In genomic region chr1:170707959-170708666, GRCh38 we compare ENCODE assay signal across 9 cellular contexts. TPM values are rescaled to one million over a fixed set of nuclear protein-coding genes. Genes with fewer than 3 reads are reported as not detected.
DNase-seq lines count a peak whose midpoint lies in the region; ATAC-seq, FAIRE-seq and TF ChIP-seq lines count a peak whose summit lies in the region.
"Had no signal": no experiment of that assay in that cellular context is flagged by ENCODE, and none has a peak within 500 bp of the region (broad histone marks: within the 10 kb centered on the region; RNA-seq: fewer than 3 reads in every experiment).

No MANE protein-coding gene starts in this region.

- H3K9ac ChIP-seq in PC-3 (ENCODE audit: low read length), result peak overlapping the region; percentile 16; the same call in 1 of the 2 replicates

- H4K20me1 ChIP-seq in PC-3 (ENCODE audit: low read length), result no peaks in the 10 kb centered on the region

- H2AFZ ChIP-seq in PC-3 (ENCODE audit: low read length), result no peak overlapping the region

- no peak overlapping the region for H3K4me3 Mint-ChIP-seq in effector memory CD8-positive, alpha-beta T cell

- POLR2A ChIA-PET in PC-3 (lab: Charles Lee; ENCODE audit: unreplicated experiment), result no interaction called here

- no peaks in the 10 kb centered on the region for H3K9me3 ChIP-seq in PC-3 (ENCODE audit: low read length)
- H3K9me3 ChIP-seq in esophagus squamous epithelium, result no peaks in the 10 kb centered on the region
- no peaks in the 10 kb centered on the region for H3K9me3 ChIP-seq in pancreas

- peaks cover 14% of the 10 kb centered on the region for H3F3A ChIP-seq in PC-3 (ENCODE audit: low read length, unreplicated experiment)

- peak; percentile 85 for ATAC-seq in PC-3
- ATAC-seq in pancreas, result peak in 3 of 4 donors; percentile 37 to 72 (median 64)
- ATAC-seq in effector memory CD8-positive, alpha-beta T cell (replicated peaks), result no peak
- no peak for ATAC-seq in GM18861 (IDR thresholded peaks at IDR 0.05; ENCODE audit: unreplicated experiment)

- H3K27ac ChIP-seq in PC-3 (ENCODE audit: low read length) (peak overlapping the region; percentile 92), esophagus squamous epithelium (peak overlapping the region in 3 of 4 donors; percentile 56 to 67 (median 56)), pancreas (peak overlapping the region in 1 of 4 donors; percentile 7)

- H3K4me2 ChIP-seq in PC-3 (ENCODE audit: low read length), result peak overlapping the region; percentile 46

- no peak for TF ChIP-seq POLR2A in esophagus squamous epithelium (IDR thresholded peaks at IDR 0.05)

- intact Hi-C loops in PC-3 (cut with micrococcal nuclease) (no loop called here), esophagus squamous epithelium (cut with DNase I) (no loop called here), pancreas (cut with DNase I) (no loop called here)

- no TSS peak for BruUV-seq in PC-3 (replicated peaks; lab: Mats Ljungman, UMichigan)

- H3K9me2 ChIP-seq in PC-3 (replicated peaks; ENCODE audit: low read length), result no peaks in the 10 kb centered on the region

- CTCF ChIA-PET in PC-3 (lab: Charles Lee), result no interaction called here

- TF ChIP-seq CTCF in PC-3 (conservative IDR thresholded peaks at IDR 0.05; ENCODE audit: low read depth, low read length) (no peak), esophagus squamous epithelium (IDR thresholded peaks at IDR 0.05) (no peak), pancreas (IDR thresholded peaks at IDR 0.05) (no peak)

- no peak overlapping the region for H3K4me3 ChIP-seq in PC-3 (ENCODE audit: low read length)
- no peak overlapping the region for H3K4me3 ChIP-seq in esophagus squamous epithelium
- H3K4me3 ChIP-seq in pancreas, result no peak overlapping the region

- H3K27me3 ChIP-seq in PC-3 (ENCODE audit: low read length), result no peaks in the 10 kb centered on the region
- no peaks in the 10 kb centered on the region for H3K27me3 ChIP-seq in esophagus squamous epithelium
- no peaks in the 10 kb centered on the region for H3K27me3 ChIP-seq in pancreas

- WGBS in esophagus squamous epithelium, 2 donors, result 19 to 29% methylated on average over 5 of the region's 5 CpGs
- WGBS in pancreas, 2 donors, result 71 to 75% methylated on average over 5 of the region's 5 CpGs

- no peaks in the 10 kb centered on the region for H3K36me3 Mint-ChIP-seq in effector memory CD8-positive, alpha-beta T cell (ENCODE audit: insufficient read depth)

- no peaks in the 10 kb centered on the region for H3K79me2 ChIP-seq in PC-3 (ENCODE audit: low read length)

- FAIRE-seq in pancreas (lab: Jason Lieb, UNC), result no peak

- H3K4me1 ChIP-seq in PC-3 (ENCODE audit: insufficient read depth, low read length), result peaks cover 41% of the 10 kb centered on the region
- peaks cover 0 to 19% (median 7%) of the 10 kb centered on the region in 3 donors for H3K4me1 ChIP-seq in esophagus squamous epithelium
- no peaks in the 10 kb centered on the region for H3K4me1 ChIP-seq in pancreas

- no peaks in the 10 kb centered on the region for H3K9me3 Mint-ChIP-seq in effector memory CD8-positive, alpha-beta T cell

- DNase-seq in DMS53 treated with DMSO at 0.1 percent for 48 hours (lab: John Stamatoyannopoulos, UW; ENCODE audit: unreplicated experiment) (peak; percentile 25), PC-3 (peak; percentile 89), esophagus squamous epithelium (lab: John Stamatoyannopoulos, UW) (no peak), pancreas (no peak)
- DNase-seq in effector memory CD8-positive, alpha-beta T cell, result no peak
- no peak for DNase-seq in activated CD4-positive, CD25-positive, alpha-beta regulatory T cell (lab: John Stamatoyannopoulos, UW)
- no peak for DNase-seq in activated CD4-positive, alpha-beta T cell treated with anti-CD3 and anti-CD28 coated beads for 4 hours
- DNase-seq: activated effector memory CD4-positive, alpha-beta T cell treated with anti-CD3 and anti-CD28 coated beads, Interleukin-2, amount 50 U/mL, for 16 hours had no signal

- H3K27ac Mint-ChIP-seq in effector memory CD8-positive, alpha-beta T cell, result no peak overlapping the region

- H3K36me3 ChIP-seq in PC-3 (ENCODE audit: low read depth, low read length) (no peaks in the 10 kb centered on the region), esophagus squamous epithelium (no peaks in the 10 kb centered on the region), pancreas (no peaks in the 10 kb centered on the region)

- H3K4me1 Mint-ChIP-seq in effector memory CD8-positive, alpha-beta T cell (ENCODE audit: low read depth in 2 of 2), result no peaks in the 10 kb centered on the region

- H3K27me3 Mint-ChIP-seq in effector memory CD8-positive, alpha-beta T cell, result peaks cover 4 to 19% of the 10 kb centered on the region in 2 donors

RNA-seq across cellular contexts. Expression of gene PRRX1, which starts 44.2 kb away (rescaled TPM):
- total RNA-seq in PC-3 (2014; rRNA removed), result not detected in 2 replicates
- total RNA-seq in esophagus squamous epithelium, result 10 to 100 TPM in 2 of 4 donors, 1 to 10 TPM in 2; 2.2 to 20.4 (median 10.3) TPM
- 10 to 100 TPM in 2 of 6 donors, 1 to 10 TPM in 4; 1.0 to 11.6 (median 2.3) TPM for total RNA-seq in pancreas
- polyA plus RNA-seq in pancreas, result 1 to 10 TPM; 2.1 to 2.4 TPM

Comparison
In these comparisons a context has a peak if more than half of its experiments do, and no peak if none do; other contexts are left out.
1. DNase-seq: peak in DMS53 treated with DMSO at 0.1 percent for 48 hours (single experiment) and PC-3 (single experiment); none in esophagus squamous epithelium (single experiment), pancreas (0 of 6), effector memory CD8-positive, alpha-beta T cell (0 of 3), activated CD4-positive, CD25-positive, alpha-beta regulatory T cell (0 of 4) and activated CD4-positive, alpha-beta T cell treated with anti-CD3 and anti-CD28 coated beads for 4 hours (0 of 2).
2. ATAC-seq: peak in PC-3 (single experiment) and pancreas (3 of 4); none in effector memory CD8-positive, alpha-beta T cell (single experiment) and GM18861 (single experiment).